ENCODE assay signal across 10 cellular contexts in genomic region chr20:1121439-1121838, GRCh38. TPM values are rescaled to one million over a fixed set of nuclear protein-coding genes. Genes with fewer than 3 reads are reported as not detected.
A peak's percentile ranks its signal among the peaks of the same experiment; 100 is the strongest.
DNase-seq lines count a peak whose midpoint lies in the region; ATAC-seq and TF ChIP-seq lines count a peak whose summit lies in the region.
"Had no signal": no experiment of that assay in that cellular context is flagged by ENCODE, and none has a peak within 500 bp of the region (broad histone marks: within the 10 kb centered on the region; RNA-seq: fewer than 3 reads in every experiment).

No MANE protein-coding gene starts in this region.

- H3K4me3 ChIP-seq in PC-3 (ENCODE audit: low read length) (0 out of 2 replicates have a peak overlapping the region, but pooled peaks have one; percentile 80), skeletal muscle tissue (ENCODE audit: low read length in 3 of 3) (peak overlapping the region in 2 of 3 donors; percentile 1 to 28), ovary (no peak overlapping the region)

- 82 to 91% (median 83%) methylated on average over 1 of the region's 1 CpG for WGBS in ovary, 3 donors

- H3K4me1 Mint-ChIP-seq in activated T-cell treated with anti-CD3 and anti-CD28 coated beads, Interleukin-2, amount 50 U/mL, for 4 hours (ENCODE audit: low read depth): peaks cover 67% of the 10 kb centered on the region
- peaks cover 36% of the 10 kb centered on the region for H3K4me1 Mint-ChIP-seq in endothelial cell (ENCODE audit: unreplicated experiment)

- H3K79me2 ChIP-seq in PC-3 (ENCODE audit: low read length): peaks cover 80% of the 10 kb centered on the region

- no peak for TF ChIP-seq POLR2A in ovary (IDR thresholded peaks at IDR 0.05)

- TF ChIP-seq EP300 in ovary (IDR thresholded peaks at IDR 0.05): no peak

- H3K9me2 ChIP-seq in PC-3 (replicated peaks; ENCODE audit: low read length): no peaks in the 10 kb centered on the region

- no peak overlapping the region for H2AFZ ChIP-seq in PC-3 (ENCODE audit: low read length)

- DNase-seq in activated T-cell treated with anti-CD3 and anti-CD28 coated beads, Interleukin-2, amount 50 U/mL, for 4 hours: no peak
- DNase-seq in activated T-cell treated with anti-CD3 and anti-CD28 coated beads, Interleukin-2, amount 50 U/mL, for 1 hour: no peak
- no peak for DNase-seq in PC-3
- DNase-seq in endothelial cell (ENCODE audit: low spot score): no peak
- no peak for DNase-seq in ovary
- DNase-seq in COLO829 (ENCODE audit: low spot score): no peak
- DNase-seq: KG1, NCI-H526 had no signal

- H3K27ac ChIP-seq in PC-3 (ENCODE audit: low read length): no peak overlapping the region
- H3K27ac ChIP-seq in skeletal muscle tissue (ENCODE audit: low read depth, low read length): peak overlapping the region; percentile 20
- H3K27ac ChIP-seq in ovary: no peak overlapping the region

- POLR2A ChIA-PET in PC-3 (lab: Charles Lee; ENCODE audit: unreplicated experiment): no interaction called here

- H3K27me3 Mint-ChIP-seq in activated T-cell treated with anti-CD3 and anti-CD28 coated beads, Interleukin-2, amount 50 U/mL, for 4 hours (ENCODE audit: low read depth): no peaks in the 10 kb centered on the region
- H3K27me3 Mint-ChIP-seq in endothelial cell (ENCODE audit: unreplicated experiment): peaks cover 1% of the 10 kb centered on the region

- TF ChIP-seq CTCF in PC-3 (conservative IDR thresholded peaks at IDR 0.05; ENCODE audit: low read depth, low read length) (no peak), endothelial cell (IDR thresholded peaks at IDR 0.05; ENCODE audit: unreplicated experiment) (no peak), ovary (IDR thresholded peaks at IDR 0.05) (no peak)

- no peaks in the 10 kb centered on the region for H3F3A ChIP-seq in PC-3 (ENCODE audit: low read length, unreplicated experiment)

- H3K27me3 ChIP-seq in PC-3 (ENCODE audit: low read length) (no peaks in the 10 kb centered on the region), skeletal muscle tissue (ENCODE audit: control insufficient read depth in 3 of 3, insufficient read depth in 3 of 3, low read length in 3 of 3) (no peaks in the 10 kb centered on the region), ovary (no peaks in the 10 kb centered on the region)

- peak overlapping the region; percentile 94 for H3K4me2 ChIP-seq in PC-3 (ENCODE audit: low read length)

- no peaks in the 10 kb centered on the region for H3K9me3 Mint-ChIP-seq in activated T-cell treated with anti-CD3 and anti-CD28 coated beads, Interleukin-2, amount 50 U/mL, for 4 hours
- H3K9me3 Mint-ChIP-seq in endothelial cell (ENCODE audit: unreplicated experiment): no peaks in the 10 kb centered on the region

- peaks cover 34% of the 10 kb centered on the region for H3K36me3 ChIP-seq in PC-3 (ENCODE audit: low read depth, low read length)
- H3K36me3 ChIP-seq in skeletal muscle tissue (ENCODE audit: control insufficient read depth in 3 of 3, insufficient read depth in 3 of 3, low read length in 3 of 3): peaks cover 7 to 19% (median 8%) of the 10 kb centered on the region in 3 donors
- no peaks in the 10 kb centered on the region for H3K36me3 ChIP-seq in ovary

- BruUV-seq in PC-3 (replicated peaks; lab: Mats Ljungman, UMichigan): no TSS peak

- peaks cover 39% of the 10 kb centered on the region for H4K20me1 ChIP-seq in PC-3 (ENCODE audit: low read length)

- CTCF ChIA-PET in PC-3 (lab: Charles Lee): no interaction called here

- intact Hi-C loops in PC-3 (cut with micrococcal nuclease) (no loop called here), ovary (cut with DNase I) (no loop called here)

- H3K4me3 Mint-ChIP-seq in activated T-cell treated with anti-CD3 and anti-CD28 coated beads, Interleukin-2, amount 50 U/mL, for 4 hours: peak overlapping the region; percentile 24
- peak overlapping the region; percentile 28 for H3K4me3 Mint-ChIP-seq in endothelial cell (ENCODE audit: unreplicated experiment)

- ATAC-seq in activated T-cell treated with anti-CD3 and anti-CD28 coated beads, Interleukin-2, amount 50 U/mL, for 4 hours: no peak
- ATAC-seq in PC-3 (no peak), GM18867 (IDR thresholded peaks at IDR 0.05; ENCODE audit: unreplicated experiment) (no peak)

- H3K9ac ChIP-seq in PC-3 (ENCODE audit: low read length) (no peak overlapping the region), skeletal muscle tissue (ENCODE audit: low read depth in 1 of 3, low read length in 3 of 3) (peak overlapping the region in 2 of 3 donors; percentile 33 to 36)

- no peak overlapping the region for H3K27ac Mint-ChIP-seq in endothelial cell (ENCODE audit: unreplicated experiment)

- peaks cover 53% of the 10 kb centered on the region for H3K36me3 Mint-ChIP-seq in activated T-cell treated with anti-CD3 and anti-CD28 coated beads, Interleukin-2, amount 50 U/mL, for 4 hours (ENCODE audit: insufficient read depth)
- H3K36me3 Mint-ChIP-seq in endothelial cell (ENCODE audit: low read depth, unreplicated experiment): peaks cover 13% of the 10 kb centered on the region

- H3K4me1 ChIP-seq in PC-3 (ENCODE audit: insufficient read depth, low read length) (peaks cover 45% of the 10 kb centered on the region), skeletal muscle tissue (ENCODE audit: control insufficient read depth in 3 of 3, insufficient read depth in 3 of 3, low read length in 3 of 3) (peaks cover 47 to 63% (median 54%) of the 10 kb centered on the region in 3 donors), ovary (ENCODE audit: insufficient read depth) (peaks cover 23% of the 10 kb centered on the region)

- H3K9me3 ChIP-seq in PC-3 (ENCODE audit: low read length) (no peaks in the 10 kb centered on the region), skeletal muscle tissue (ENCODE audit: control insufficient read depth in 3 of 3, low read length in 3 of 3) (no peaks in the 10 kb centered on the region), ovary (no peaks in the 10 kb centered on the region)

RNA-seq across cellular contexts. Expression of gene PSMF1, which starts 3.0 kb away (rescaled TPM):
- total RNA-seq in activated T-cell treated with anti-CD3 and anti-CD28 coated beads, Interleukin-2, amount 50 U/mL, for 4 hours: 100 to 1,000 TPM; 224 to 272 (median 230) TPM
- 60.8 and 82.1 TPM in 2 replicates for total RNA-seq in PC-3 (2014; rRNA removed)
- 91.7 TPM for total RNA-seq in endothelial cell (ENCODE audit: unreplicated experiment)
- total RNA-seq in skeletal muscle tissue: 17.2 TPM
- total RNA-seq in ovary: 100 to 1,000 TPM in 6 of 7 donors, 10 to 100 TPM in 1; 33.4 to 163 (median 127) TPM
- polyA plus RNA-seq in ovary: 100 to 1,000 TPM in 1 of 2 donors, 10 to 100 TPM in 1; 81.5 to 140 TPM
